1 cellular context compared by ENCODE assay signal in genomic region chr11:3215346-3216026, GRCh38.
TF ChIP-seq lines count a peak whose summit lies in the region.

No MANE protein-coding gene starts in this region.

TF ChIP-seq in H1, 55 proteins besides CTCF, POLR2A, EP300 and RAD21:
- TF ChIP-seq SIX5 (IDR thresholded peaks at IDR 0.05; ENCODE audit: low read depth, low read length) (no peak), SUZ12 (IDR thresholded peaks at IDR 0.05; ENCODE audit: low read length) (no peak), BRCA1 (IDR thresholded peaks at IDR 0.05; ENCODE audit: low read depth, low read length) (no peak), ZNF274 (IDR thresholded peaks at IDR 0.05; ENCODE audit: borderline replicate concordance, extremely low read depth, low read length) (no peak), MAFK (IDR thresholded peaks at IDR 0.05; ENCODE audit: low read depth, low read length) (no peak), CTBP2 (IDR thresholded peaks at IDR 0.05; ENCODE audit: borderline replicate concordance, insufficient read depth, insufficient read length, low read length) (no peak), EZH2 (IDR thresholded peaks at IDR 0.05; ENCODE audit: low read depth, low read length, severe bottlenecking) (no peak), POU5F1 (IDR thresholded peaks at IDR 0.05; ENCODE audit: low read depth, low read length) (no peak), RBBP5 (IDR thresholded peaks at IDR 0.05; ENCODE audit: borderline replicate concordance, low read depth, low read length) (no peak), FOSL1 (IDR thresholded peaks at IDR 0.05; ENCODE audit: insufficient read depth, low read depth, low read length) (no peak), ASH2L (IDR thresholded peaks at IDR 0.05; ENCODE audit: low read length) (no peak), HDAC2 (IDR thresholded peaks at IDR 0.05; ENCODE audit: borderline replicate concordance in 1 of 2, low read depth in 2 of 2, low read length in 2 of 2) (no peak), CHD2 (IDR thresholded peaks at IDR 0.05; ENCODE audit: low read length) (no peak), NANOG (IDR thresholded peaks at IDR 0.05; ENCODE audit: insufficient read depth, low read depth, low read length, poor library complexity, severe bottlenecking) (no peak)
- TF ChIP-seq, protein P1, sequence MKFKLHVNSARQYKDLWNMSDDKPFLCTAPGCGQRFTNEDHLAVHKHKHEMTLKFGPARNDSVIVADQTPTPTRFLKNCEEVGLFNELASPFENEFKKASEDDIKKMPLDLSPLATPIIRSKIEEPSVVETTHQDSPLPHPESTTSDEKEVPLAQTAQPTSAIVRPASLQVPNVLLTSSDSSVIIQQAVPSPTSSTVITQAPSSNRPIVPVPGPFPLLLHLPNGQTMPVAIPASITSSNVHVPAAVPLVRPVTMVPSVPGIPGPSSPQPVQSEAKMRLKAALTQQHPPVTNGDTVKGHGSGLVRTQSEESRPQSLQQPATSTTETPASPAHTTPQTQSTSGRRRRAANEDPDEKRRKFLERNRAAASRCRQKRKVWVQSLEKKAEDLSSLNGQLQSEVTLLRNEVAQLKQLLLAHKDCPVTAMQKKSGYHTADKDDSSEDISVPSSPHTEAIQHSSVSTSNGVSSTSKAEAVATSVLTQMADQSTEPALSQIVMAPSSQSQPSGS (IDR thresholded peaks at IDR 0.05; ENCODE audit: low read length), result no peak
